15 cellular contexts compared by ENCODE assay signal in genomic region chr11:108561535-108561991, GRCh38. TPM values are rescaled to one million over a fixed set of nuclear protein-coding genes. Genes with fewer than 3 reads are reported as not detected.
A peak's percentile ranks its signal among the peaks of the same experiment; 100 is the strongest.
DNase-seq lines count a peak whose midpoint lies in the region; ATAC-seq and TF ChIP-seq lines count a peak whose summit lies in the region.
"Had no signal": no experiment of that assay in that cellular context is flagged by ENCODE, and none has a peak within 500 bp of the region (broad histone marks: within the 10 kb centered on the region; RNA-seq: fewer than 3 reads in every experiment).

No MANE protein-coding gene starts in this region.

- H3K9ac ChIP-seq in neuronal stem cell (ENCODE audit: low read depth, low read length, poor library complexity), result no peak overlapping the region
- H3K9ac ChIP-seq: SK-N-SH had no signal

- H3K4me2 ChIP-seq in neuronal stem cell (ENCODE audit: insufficient read depth, low read length, poor library complexity, severe bottlenecking), result no peak overlapping the region
- H3K4me2 ChIP-seq: A549, SK-N-SH had no signal

- H3K27ac ChIP-seq in aorta (ENCODE audit: low read depth in 1 of 2, low read length in 2 of 2) (peak overlapping the region in 1 of 2 donors; percentile 71), neuronal stem cell (replicated peaks; ENCODE audit: low read length) (no peak overlapping the region), psoas muscle (no peak overlapping the region)
- H3K27ac ChIP-seq: A549, tibial artery had no signal

- H3K27ac Mint-ChIP-seq in endothelial cell (ENCODE audit: unreplicated experiment), result peak overlapping the region; percentile 10
- H3K27ac Mint-ChIP-seq in mesothelial cell of epicardium, result peak overlapping the region; percentile 70
- H3K27ac Mint-ChIP-seq: activated naive CD8-positive, alpha-beta T cell; dendritic cell treated with granulocyte-macrophage colony-stimulating factor and Interleukin-4, amounts not matched to agents 40 ng/mL and 50 ng/mL, for 4 days had no signal

- intact Hi-C loops in aorta (cut with DNase I) (no loop called here), psoas muscle (cut with DNase I) (no loop called here)

- H3K4me1 Mint-ChIP-seq in endothelial cell (ENCODE audit: unreplicated experiment), result no peaks in the 10 kb centered on the region
- peaks cover 58% of the 10 kb centered on the region for H3K4me1 Mint-ChIP-seq in mesothelial cell of epicardium

- no peaks in the 10 kb centered on the region for H3K36me3 ChIP-seq in aorta (ENCODE audit: control insufficient read depth in 1 of 2, insufficient read depth in 2 of 2, low read length in 1 of 2)
- H3K36me3 ChIP-seq in neuronal stem cell (replicated peaks in 1 of 2; ENCODE audit: control insufficient read depth in 2 of 2, insufficient read depth in 2 of 2, low read length in 2 of 2), result no peaks in the 10 kb centered on the region
- no peaks in the 10 kb centered on the region for H3K36me3 ChIP-seq in psoas muscle (ENCODE audit: insufficient read depth in 1 of 2, low read depth in 1 of 2)
- H3K36me3 ChIP-seq: tibial artery had no signal

- H3K4ac ChIP-seq in neuronal stem cell (ENCODE audit: low read length), result no peak overlapping the region

- 1 to 5% methylated on average over 3 of the region's 3 CpGs for WGBS in aorta, 2 donors
- WGBS in neuronal stem cell (ENCODE audit: extremely low coverage in 2 of 2, insufficient read length in 2 of 2, insufficient replicate concordance in 1 of 2), 2 donors, result no CpG with 5 or more reads among the region's 3 CpGs
- 39 to 46% (median 44%) methylated on average over 3 of the region's 3 CpGs for WGBS in psoas muscle, 3 donors

- POLR2A ChIA-PET in AG04449 (lab: Yijun Ruan, JAX), result no interaction called here

- ATAC-seq in aorta (ENCODE audit: low FRiP score), result no peak
- ATAC-seq in psoas muscle, result no peak
- ATAC-seq: A549 had no signal

- no peak overlapping the region for H3K4me3 ChIP-seq in AG04449 (ENCODE audit: low read depth, low read length)
- no peak overlapping the region for H3K4me3 ChIP-seq in aorta (ENCODE audit: low read length in 2 of 2)
- H3K4me3 ChIP-seq in neuronal stem cell (ENCODE audit: low read length in 2 of 2), result no peak overlapping the region
- H3K4me3 ChIP-seq in psoas muscle, result no peak overlapping the region
- H3K4me3 ChIP-seq: A549, tibial artery had no signal

- CTCF ChIA-PET in AG04449 (lab: Yijun Ruan, JAX), result no interaction called here

- no peak overlapping the region for H3K23ac ChIP-seq in neuronal stem cell (ENCODE audit: low read depth, low read length, poor library complexity)

- H3K14ac ChIP-seq in neuronal stem cell (ENCODE audit: low read length), result no peak overlapping the region

- H3K27me3 ChIP-seq in aorta (ENCODE audit: control insufficient read depth in 1 of 2, insufficient read depth in 2 of 2, low read length in 1 of 2) (no peaks in the 10 kb centered on the region), neuronal stem cell (ENCODE audit: control insufficient read depth in 3 of 3, insufficient read depth in 3 of 3, low read depth in 1 of 3, low read length in 3 of 3) (no peaks in the 10 kb centered on the region), psoas muscle (ENCODE audit: insufficient read depth in 3 of 3, low read length in 2 of 3) (no peaks in the 10 kb centered on the region)
- H3K27me3 ChIP-seq: tibial artery had no signal

- H3K9me3 ChIP-seq in aorta (ENCODE audit: control insufficient read depth, low read length) (no peaks in the 10 kb centered on the region), neuronal stem cell (replicated peaks in 1 of 2; ENCODE audit: control insufficient read depth in 2 of 2, insufficient read depth in 1 of 2, low read depth in 1 of 2, low read length in 2 of 2) (no peaks in the 10 kb centered on the region), psoas muscle (no peaks in the 10 kb centered on the region)
- H3K9me3 ChIP-seq: A549, SK-N-SH, tibial artery had no signal

- no peak overlapping the region for H2BK12ac ChIP-seq in neuronal stem cell (ENCODE audit: low read length)

- H4K91ac ChIP-seq in neuronal stem cell (ENCODE audit: low read depth, low read length, poor library complexity), result no peak overlapping the region

- no peaks in the 10 kb centered on the region for H3K79me1 ChIP-seq in neuronal stem cell (ENCODE audit: low read depth, low read length)

- H3K18ac ChIP-seq in neuronal stem cell (ENCODE audit: low read length), result no peak overlapping the region

- H2AFZ ChIP-seq in neuronal stem cell (ENCODE audit: low read length), result no peak overlapping the region

- no peak overlapping the region for H2BK120ac ChIP-seq in neuronal stem cell (ENCODE audit: low read depth, low read length)

- no peaks in the 10 kb centered on the region for H3K9me3 Mint-ChIP-seq in endothelial cell (ENCODE audit: unreplicated experiment)
- no peaks in the 10 kb centered on the region for H3K9me3 Mint-ChIP-seq in mesothelial cell of epicardium
- H3K9me3 Mint-ChIP-seq: dendritic cell treated with granulocyte-macrophage colony-stimulating factor and Interleukin-4, amounts not matched to agents 40 ng/mL and 50 ng/mL, for 4 days had no signal

- H3K36me3 Mint-ChIP-seq in endothelial cell (ENCODE audit: low read depth, unreplicated experiment) (no peaks in the 10 kb centered on the region), mesothelial cell of epicardium (no peaks in the 10 kb centered on the region)
- H3K36me3 Mint-ChIP-seq: activated naive CD8-positive, alpha-beta T cell had no signal

- TF ChIP-seq CTCF in AG04449 (IDR thresholded peaks at IDR 0.05; ENCODE audit: insufficient read depth, low read length, missing control alignments), result no peak
- no peak for TF ChIP-seq CTCF in endothelial cell (IDR thresholded peaks at IDR 0.05; ENCODE audit: unreplicated experiment)
- no peak for TF ChIP-seq CTCF in mesothelial cell of epicardium (IDR thresholded peaks at IDR 0.05; ENCODE audit: unreplicated experiment)
- TF ChIP-seq CTCF in psoas muscle (IDR thresholded peaks at IDR 0.05), result no peak

- H3K4me3 Mint-ChIP-seq in endothelial cell (ENCODE audit: unreplicated experiment), result no peak overlapping the region
- no peak overlapping the region for H3K4me3 Mint-ChIP-seq in mesothelial cell of epicardium
- H3K4me3 Mint-ChIP-seq: activated naive CD8-positive, alpha-beta T cell; dendritic cell treated with granulocyte-macrophage colony-stimulating factor and Interleukin-4, amounts not matched to agents 40 ng/mL and 50 ng/mL, for 4 days had no signal

- H3K27me3 Mint-ChIP-seq in endothelial cell (ENCODE audit: unreplicated experiment) (no peaks in the 10 kb centered on the region), mesothelial cell of epicardium (ENCODE audit: low read depth) (no peaks in the 10 kb centered on the region)
- H3K27me3 Mint-ChIP-seq: activated naive CD8-positive, alpha-beta T cell; dendritic cell treated with granulocyte-macrophage colony-stimulating factor and Interleukin-4, amounts not matched to agents 40 ng/mL and 50 ng/mL, for 4 days had no signal

- peaks cover 2 to 6% of the 10 kb centered on the region in 2 donors for H3K4me1 ChIP-seq in aorta (ENCODE audit: control insufficient read depth in 1 of 2, insufficient read depth in 2 of 2, low read length in 2 of 2)
- H3K4me1 ChIP-seq in neuronal stem cell (ENCODE audit: control insufficient read depth in 2 of 2, insufficient read depth in 1 of 2, low read depth in 1 of 2, low read length in 2 of 2), result peaks cover 4 to 7% of the 10 kb centered on the region in 2 donors
- peaks cover 4% of the 10 kb centered on the region for H3K4me1 ChIP-seq in psoas muscle
- H3K4me1 ChIP-seq: A549 had no signal

- peak; percentile 17 for DNase-seq in AG04449 (ENCODE audit: low read depth, low spot score)
- peak; percentile 54 for DNase-seq in MV-4-11 (lab: John Stamatoyannopoulos, UW)
- no peak for DNase-seq in endothelial cell (ENCODE audit: low spot score)
- no peak for DNase-seq in mesothelial cell of epicardium (ENCODE audit: low spot score in 2 of 2, unreplicated experiment in 2 of 2)
- DNase-seq in NCI-H1105 (lab: John Stamatoyannopoulos, UW), result no peak
- DNase-seq in aorta, result no peak
- no peak for DNase-seq in neuronal stem cell (ENCODE audit: low spot score)
- no peak for DNase-seq in psoas muscle
- DNase-seq: Kasumi-1; SK-N-SH; stimulated activated CD4-positive, alpha-beta T cell treated with anti-CD3 and anti-CD28 coated beads, Interleukin-15, amount 100 ng/mL, for 24 hours; tibial artery had no signal

- H2AK5ac ChIP-seq in neuronal stem cell (ENCODE audit: low read depth, low read length), result no peak overlapping the region

- H4K8ac ChIP-seq in neuronal stem cell (ENCODE audit: low read depth, low read length), result no peak overlapping the region

- no peak overlapping the region for H2BK15ac ChIP-seq in neuronal stem cell (ENCODE audit: low read length)

- H2BK5ac ChIP-seq in neuronal stem cell (ENCODE audit: low read length), result no peak overlapping the region

RNA-seq across cellular contexts. Expression of gene EXPH5, which starts 32.0 kb away (rescaled TPM):
- total RNA-seq in endothelial cell (ENCODE audit: unreplicated experiment) (0.62 TPM), mesothelial cell of epicardium (27.2 to 30.5 TPM (median 28.2 TPM) in 3 replicates), aorta (1 to 10 TPM; 1.8 to 4.5 TPM), psoas muscle (under 1 TPM; 0.15 to 0.58 (median 0.35) TPM)
- polyA plus RNA-seq in aorta (under 1 TPM; 0.13 to 0.54 TPM), psoas muscle (under 1 TPM; 0.01 to 0.03 (median 0.01) TPM)
- 0.24 TPM for polyA plus RNA-seq in neuronal stem cell (2013, experiment 1 of 2)
- 0.21 TPM for polyA plus RNA-seq in neuronal stem cell (2013, experiment 2 of 2)

Comparison
In these comparisons a context has a peak if more than half of its experiments do, and no peak if none do; other contexts are left out.
1. DNase-seq: peak in AG04449 (single experiment) and MV-4-11 (single experiment); none in endothelial cell (single experiment), mesothelial cell of epicardium (0 of 2), NCI-H1105 (single experiment), aorta (0 of 2), neuronal stem cell (single experiment) and psoas muscle (0 of 2).